Comparison of ENCODE assay signal across 8 cellular contexts in genomic region chr19:11324748-11325389, GRCh38. TPM values are rescaled to one million over a fixed set of nuclear protein-coding genes. Genes with fewer than 3 reads are reported as not detected.
DNase-seq lines count a peak whose midpoint lies in the region; ATAC-seq lines count a peak whose summit lies in the region.

No MANE protein-coding gene starts in this region.

- no peaks in the 10 kb centered on the region for H3K79me1 ChIP-seq in trophoblast cell (ENCODE audit: low read length)

- no peak overlapping the region for H2AFZ ChIP-seq in trophoblast cell (ENCODE audit: insufficient read depth, low read length, poor library complexity)

- H3K36me3 ChIP-seq in CD4-positive, CD25-positive, alpha-beta regulatory T cell (ENCODE audit: control insufficient read depth, insufficient read depth, low read length) = peaks cover 13% of the 10 kb centered on the region
- H3K36me3 ChIP-seq in SK-N-MC (ENCODE audit: insufficient read depth, low read length) = no peaks in the 10 kb centered on the region
- peaks cover 0 to 3% of the 10 kb centered on the region in 2 experiments for H3K36me3 ChIP-seq in trophoblast cell (ENCODE audit: control insufficient read depth in 1 of 2, insufficient read depth in 2 of 2, low read length in 2 of 2)

- H4K91ac ChIP-seq in trophoblast cell (ENCODE audit: low read depth, low read length) = no peak overlapping the region

- no peaks in the 10 kb centered on the region for H3K27me3 ChIP-seq in CD4-positive, CD25-positive, alpha-beta regulatory T cell (ENCODE audit: control insufficient read depth, insufficient read depth, low read length)
- no peaks in the 10 kb centered on the region for H3K27me3 ChIP-seq in trophoblast cell (ENCODE audit: insufficient read depth, low read length)

- peak overlapping the region; percentile 82 to 90 (median 88) for H3K27ac Mint-ChIP-seq in CD4-positive, CD25-positive, alpha-beta regulatory T cell

- H4K8ac ChIP-seq in trophoblast cell (ENCODE audit: low read depth, low read length) = no peak overlapping the region

- no peak overlapping the region for H3K18ac ChIP-seq in trophoblast cell (ENCODE audit: low read length)

- H2BK120ac ChIP-seq in trophoblast cell (ENCODE audit: insufficient read depth, low read length, poor library complexity) = peak overlapping the region; percentile 6

- no peak overlapping the region for H3K4ac ChIP-seq in trophoblast cell (ENCODE audit: low read depth, low read length)

- no peak overlapping the region for H3K9ac ChIP-seq in SK-N-MC (ENCODE audit: insufficient read length)
- H3K9ac ChIP-seq in trophoblast cell (ENCODE audit: low read length) = no peak overlapping the region

- H3K4me1 ChIP-seq in CD4-positive, CD25-positive, alpha-beta regulatory T cell (ENCODE audit: control insufficient read depth, insufficient read depth, low read length, poor library complexity, severe bottlenecking) = peaks cover 11% of the 10 kb centered on the region
- peaks cover 0 to 10% of the 10 kb centered on the region in 2 experiments for H3K4me1 ChIP-seq in trophoblast cell (ENCODE audit: control insufficient read depth in 1 of 2, insufficient read depth in 2 of 2, low read length in 2 of 2)

- DNase-seq in CD4-positive, CD25-positive, alpha-beta regulatory T cell = no peak
- DNase-seq in SK-N-MC (ENCODE audit: low read depth, low spot score) (no peak), trophoblast cell (no peak)
- no peak for DNase-seq in stimulated activated CD4-positive, alpha-beta T cell treated with anti-CD3 and anti-CD28 coated beads, Interleukin-4, amount 100 ng/mL, for 24 hours

- peaks cover 12% of the 10 kb centered on the region for H3K36me3 Mint-ChIP-seq in CD4-positive, CD25-positive, alpha-beta regulatory T cell

- no peak overlapping the region for H4K12ac ChIP-seq in trophoblast cell (ENCODE audit: low read depth, low read length)

- H2AK5ac ChIP-seq in trophoblast cell (ENCODE audit: low read length) = no peak overlapping the region

- H3K4me1 Mint-ChIP-seq in CD4-positive, CD25-positive, alpha-beta regulatory T cell = peaks cover 0 to 25% (median 15%) of the 10 kb centered on the region in 4 donors

- no CpG with 5 or more reads among the region's 17 CpGs for WGBS in trophoblast cell (ENCODE audit: extremely low coverage, insufficient coverage, insufficient read length)

- no peaks in the 10 kb centered on the region for H3K79me2 ChIP-seq in trophoblast cell (ENCODE audit: control insufficient read depth, insufficient read depth, low read length, poor library complexity)

- H3K14ac ChIP-seq in trophoblast cell (ENCODE audit: low read length) = no peak overlapping the region

- no peak overlapping the region for H2BK12ac ChIP-seq in trophoblast cell (ENCODE audit: low read length)

- H3K27me3 Mint-ChIP-seq in CD4-positive, CD25-positive, alpha-beta regulatory T cell = no peaks in the 10 kb centered on the region

- H3K9me3 ChIP-seq in CD4-positive, CD25-positive, alpha-beta regulatory T cell (ENCODE audit: control insufficient read depth in 2 of 2, low read length in 2 of 2) = no peaks in the 10 kb centered on the region
- H3K9me3 ChIP-seq in SK-N-MC (ENCODE audit: low read depth, low read length) = no peaks in the 10 kb centered on the region
- H3K9me3 ChIP-seq in trophoblast cell (ENCODE audit: insufficient read depth, low read depth, low read length) = peaks cover 1% of the 10 kb centered on the region

- no peak overlapping the region for H3K27ac ChIP-seq in CD4-positive, CD25-positive, alpha-beta regulatory T cell (ENCODE audit: insufficient read depth, low read length, poor library complexity, severe bottlenecking)
- H3K27ac ChIP-seq in SK-N-MC (peak overlapping the region; percentile 90), trophoblast cell (ENCODE audit: low read depth, low read length) (no peak overlapping the region)

- H3K4me2 ChIP-seq in trophoblast cell (ENCODE audit: low read length) = no peak overlapping the region

- no peak for ATAC-seq in CD4-positive, CD25-positive, alpha-beta regulatory T cell (ENCODE audit: low read depth in 2 of 2)
- ATAC-seq in esophagus mucosa (peak; percentile 6), GM21737 (IDR thresholded peaks at IDR 0.05; ENCODE audit: unreplicated experiment) (no peak), HG03460 (IDR thresholded peaks at IDR 0.05; ENCODE audit: unreplicated experiment) (no peak), HG03025 (IDR thresholded peaks at IDR 0.05; ENCODE audit: low FRiP score, unreplicated experiment) (no peak)

- no peaks in the 10 kb centered on the region for H3K9me3 Mint-ChIP-seq in CD4-positive, CD25-positive, alpha-beta regulatory T cell

- H3K23ac ChIP-seq in trophoblast cell (ENCODE audit: low read length) = no peak overlapping the region

- H3K4me3 Mint-ChIP-seq in CD4-positive, CD25-positive, alpha-beta regulatory T cell = peak overlapping the region in 1 of 4 donors; percentile 9

- no peak overlapping the region for H3K4me3 ChIP-seq in CD4-positive, CD25-positive, alpha-beta regulatory T cell (ENCODE audit: low read depth, low read length)
- H3K4me3 ChIP-seq in SK-N-MC (peak overlapping the region; percentile 59), trophoblast cell (ENCODE audit: low read depth, low read length) (no peak overlapping the region)

- H2BK5ac ChIP-seq in trophoblast cell (ENCODE audit: low read depth, low read length, poor library complexity) = no peak overlapping the region

RNA-seq across cellular contexts. Expression of gene RAB3D, which starts 14.6 kb away (rescaled TPM):
- 13.4 TPM for total RNA-seq in CD4-positive, CD25-positive, alpha-beta regulatory T cell
- polyA plus RNA-seq in CD4-positive, CD25-positive, alpha-beta regulatory T cell = 1 to 10 TPM; 5.1 to 7.6 (median 6.0) TPM
- total RNA-seq in esophagus mucosa = 141 TPM
- polyA plus RNA-seq in trophoblast cell (2013) = 12.5 and 13.0 TPM in 2 replicates

RNA-seq across cellular contexts. Expression of gene TMEM205, which starts 21.2 kb away (rescaled TPM):
- total RNA-seq in CD4-positive, CD25-positive, alpha-beta regulatory T cell = 24.0 TPM
- 10 to 100 TPM; 69.0 to 88.3 (median 73.8) TPM for polyA plus RNA-seq in CD4-positive, CD25-positive, alpha-beta regulatory T cell
- total RNA-seq in esophagus mucosa = 45.1 TPM
- polyA plus RNA-seq in trophoblast cell (2013) = 42.9 and 43.7 TPM in 2 replicates

RNA-seq across cellular contexts. Expression of gene CCDC159, which starts 21.4 kb away (rescaled TPM):
- 66.5 TPM for total RNA-seq in CD4-positive, CD25-positive, alpha-beta regulatory T cell
- 10 to 100 TPM; 18.7 to 23.1 (median 21.7) TPM for polyA plus RNA-seq in CD4-positive, CD25-positive, alpha-beta regulatory T cell
- 7.4 TPM for total RNA-seq in esophagus mucosa
- 8.3 and 9.9 TPM in 2 replicates for polyA plus RNA-seq in trophoblast cell (2013)

RNA-seq across cellular contexts. Expression of gene TSPAN16, which starts 28.9 kb away (rescaled TPM):
- total RNA-seq in CD4-positive, CD25-positive, alpha-beta regulatory T cell = not detected
- not detected for polyA plus RNA-seq in CD4-positive, CD25-positive, alpha-beta regulatory T cell
- not detected for total RNA-seq in esophagus mucosa
- polyA plus RNA-seq in trophoblast cell (2013) = not detected in 2 replicates

RNA-seq across cellular contexts. Expression of gene PLPPR2, which starts 30.4 kb away (rescaled TPM):
- total RNA-seq in CD4-positive, CD25-positive, alpha-beta regulatory T cell = 10.4 TPM
- 1 to 10 TPM in 3 of 4 donors, under 1 TPM in 1; 0.86 to 2.4 (median 2.1) TPM for polyA plus RNA-seq in CD4-positive, CD25-positive, alpha-beta regulatory T cell
- total RNA-seq in esophagus mucosa = 7.3 TPM
- polyA plus RNA-seq in trophoblast cell (2013) = 3.7 and 3.9 TPM in 2 replicates
